In the genomic region with DNA sequence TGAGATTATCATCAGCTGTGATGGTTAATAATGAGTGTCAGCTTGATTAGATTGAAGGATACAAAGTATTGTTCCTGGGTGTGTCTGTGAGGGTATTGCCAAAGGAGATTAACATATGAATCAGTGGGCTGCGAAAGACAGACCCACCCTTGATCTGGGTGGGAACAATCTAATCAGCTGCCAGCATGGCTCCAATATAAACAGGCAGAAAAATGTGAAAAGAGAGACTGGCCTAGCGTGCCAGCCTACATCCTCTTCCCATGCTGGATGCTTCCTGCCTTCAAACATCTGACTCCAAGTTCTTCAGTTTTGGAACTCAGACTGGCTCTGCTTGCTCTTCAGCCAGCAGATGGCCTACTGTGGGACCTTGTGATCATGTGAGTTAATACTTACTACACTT, we compare ENCODE assay signal across 14 cellular contexts.
"Had no signal": no experiment of that assay in that cellular context is flagged by ENCODE, and none has a peak within 500 bp of the region (broad histone marks: within the 10 kb centered on the region; RNA-seq: fewer than 3 reads in every experiment).

No MANE protein-coding gene starts in this region.

- H3K4me3 ChIP-seq: body of pancreas, dorsolateral prefrontal cortex, gastroesophageal sphincter, thyroid gland had no signal

- H2AFZ ChIP-seq: parathyroid adenoma had no signal

- H3K4me1 Mint-ChIP-seq: activated T-helper 17 cell treated with anti-CD3 and anti-CD28 coated beads, Interleukin-2, amount 50 U/mL, for 72 hours; nephron progenitor cell had no signal

- H3K27me3 ChIP-seq: body of pancreas, dorsolateral prefrontal cortex, gastroesophageal sphincter, thyroid gland had no signal

- H3K4me3 Mint-ChIP-seq: activated T-helper 17 cell treated with anti-CD3 and anti-CD28 coated beads, Interleukin-2, amount 50 U/mL, for 72 hours; nephron progenitor cell had no signal

- H3K9me3 Mint-ChIP-seq: nephron progenitor cell had no signal

- H3K36me3 ChIP-seq: gastroesophageal sphincter, thyroid gland had no signal

- H3K27ac ChIP-seq: body of pancreas, dorsolateral prefrontal cortex, gastroesophageal sphincter, parathyroid adenoma, thyroid gland had no signal

- DNase-seq: activated CD4-positive, alpha-beta T cell treated with anti-CD3 and anti-CD28 coated beads, Interleukin-2, amount 50 U/mL, for 1 hour; activated naive CD4-positive, alpha-beta T cell treated with anti-CD3 and anti-CD28 coated beads, Interleukin-2, amount 50 U/mL, for 16 hours; activated T-cell treated with anti-CD3 and anti-CD28 coated beads for 4 hours; body of pancreas; cerebellar nuclear complex; dorsolateral prefrontal cortex; kidney; left ventricle myocardium superior; nephron progenitor cell; small intestine; thyroid gland had no signal

- H3K27me3 Mint-ChIP-seq: activated T-helper 17 cell treated with anti-CD3 and anti-CD28 coated beads, Interleukin-2, amount 50 U/mL, for 72 hours had no signal

- H3K4me1 ChIP-seq: body of pancreas, gastroesophageal sphincter, parathyroid adenoma, thyroid gland had no signal

- H3K27ac Mint-ChIP-seq: activated T-helper 17 cell treated with anti-CD3 and anti-CD28 coated beads, Interleukin-2, amount 50 U/mL, for 72 hours; nephron progenitor cell had no signal

- H3K79me2 ChIP-seq: parathyroid adenoma had no signal

- ATAC-seq: activated T-helper 17 cell treated with anti-CD3 and anti-CD28 coated beads, Interleukin-2, amount 50 U/mL, for 72 hours; body of pancreas; gastroesophageal sphincter; left ventricle myocardium superior had no signal
